Comparison of ENCODE assay signal across 20 cellular contexts in the genomic region with DNA sequence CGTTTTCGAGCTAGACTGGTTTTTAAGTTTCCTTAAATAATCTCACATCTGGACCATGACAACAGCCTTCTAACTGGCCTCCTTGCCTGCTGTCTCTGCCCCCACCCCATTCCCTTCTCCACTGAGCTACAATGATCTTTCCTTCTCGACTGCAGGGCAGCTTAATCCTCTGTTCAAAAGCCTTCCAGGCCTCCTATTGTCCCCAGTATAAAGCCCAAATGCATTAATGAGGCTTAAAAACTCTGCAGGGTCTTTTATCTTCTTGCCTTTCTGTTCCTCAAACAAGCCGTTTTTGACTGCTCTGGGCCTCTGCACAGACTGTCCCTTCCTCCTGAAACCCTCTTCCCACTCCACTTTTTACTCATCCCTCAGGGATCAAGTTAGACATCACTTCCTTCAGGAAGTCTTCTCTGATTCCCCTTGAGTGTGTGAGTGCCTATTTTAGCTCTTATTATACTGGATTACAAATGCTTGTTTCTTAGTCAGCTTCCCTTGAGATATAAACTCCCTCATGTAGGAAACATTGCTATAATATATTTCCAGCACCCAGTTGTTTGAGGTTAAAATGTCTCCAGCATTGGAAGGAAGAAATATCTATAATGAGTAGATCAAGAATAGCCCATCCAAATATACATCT. TPM values are rescaled to one million over a fixed set of nuclear protein-coding genes. Genes with fewer than 3 reads are reported as not detected.
A peak's percentile ranks its signal among the peaks of the same experiment; 100 is the strongest.
DNase-seq lines count a peak whose midpoint lies in the region; ATAC-seq, FAIRE-seq and TF ChIP-seq lines count a peak whose summit lies in the region.
"Had no signal": no experiment of that assay in that cellular context is flagged by ENCODE, and none has a peak within 500 bp of the region (broad histone marks: within the 10 kb centered on the region; RNA-seq: fewer than 3 reads in every experiment).

No MANE protein-coding gene starts in this region.

- no peaks in the 10 kb centered on the region for H3K36me3 Mint-ChIP-seq in HFFc6 (ENCODE audit: low read depth)
- H3K36me3 Mint-ChIP-seq: immature natural killer cell had no signal

- H3K27me3 ChIP-seq in osteoblast (ENCODE audit: insufficient read depth, low read length) (no peaks in the 10 kb centered on the region), HepG2 (ENCODE audit: control insufficient read depth in 1 of 2, insufficient read depth in 2 of 2, low read length in 2 of 2) (peaks cover 0 to 24% of the 10 kb centered on the region in 2 experiments; a peak in 3 of 5 replicates)
- H3K27me3 ChIP-seq: body of pancreas, tibial artery had no signal

- H3K4me3 ChIP-seq in fibroblast of mammary gland (ENCODE audit: control insufficient read depth, low read depth, low read length) (no peak overlapping the region), osteoblast (ENCODE audit: insufficient read depth, low read length) (no peak overlapping the region), HepG2 (replicated peaks in 1 of 3; ENCODE audit: insufficient read depth in 1 of 3, low read depth in 2 of 3, low read length in 3 of 3) (no peak overlapping the region)
- H3K4me3 ChIP-seq: body of pancreas, tibial artery had no signal

- no peaks in the 10 kb centered on the region for H4K20me1 ChIP-seq in osteoblast (ENCODE audit: insufficient read depth, low read length)
- H4K20me1 ChIP-seq in HepG2 (ENCODE audit: insufficient read depth, low read length): no peaks in the 10 kb centered on the region

- intact Hi-C loops in HepG2 (cut with micrococcal nuclease; ENCODE audit: unreplicated experiment): no loop called here

- TF ChIP-seq EP300 in HepG2 (IDR thresholded peaks at IDR 0.05; ENCODE audit: low read depth in 2 of 2, low read length in 2 of 2) (no peak), HepG2 (CRISPR knock-in tag; IDR thresholded peaks at IDR 0.05; ENCODE audit: borderline replicate concordance) (no peak)

- in situ Hi-C loops in HepG2 (cut with HindIII; ENCODE audit: extremely low pct_ligation_motif_present, low pct_unique_long_range_greater_than_20kb): no loop called here
- in situ Hi-C loops in ACHN (cut with HindIII; ENCODE audit: low pct_ligation_motif_present, low pct_unique_long_range_greater_than_20kb, low sequenced_read_pairs): no loop called here

- H3K36me3 ChIP-seq in osteoblast (ENCODE audit: insufficient read depth, low read length) (no peaks in the 10 kb centered on the region), HepG2 (replicated peaks in 1 of 2; ENCODE audit: control insufficient read depth in 1 of 2, insufficient read depth in 2 of 2, low read length in 2 of 2) (no peaks in the 10 kb centered on the region)
- H3K36me3 ChIP-seq: tibial artery had no signal

- no peak for FAIRE-seq in HepG2 (lab: Jason Lieb, UNC)
- FAIRE-seq: small intestine had no signal

- ATAC-seq in SK-N-SH treated with all-trans-retinoic acid at 6 μM for 48 hours: peak; percentile 8; the same call in 2 of the 3 replicates
- ATAC-seq in HepG2: no peak
- ATAC-seq: body of pancreas had no signal

- no peaks in the 10 kb centered on the region for H3K9me3 ChIP-seq in osteoblast (ENCODE audit: low read depth, low read length)
- no peaks in the 10 kb centered on the region for H3K9me3 ChIP-seq in HepG2 (ENCODE audit: low read length)
- H3K9me3 ChIP-seq: body of pancreas, tibial artery had no signal

- H3K27ac Mint-ChIP-seq in HFFc6: peak overlapping the region; percentile 84
- H3K27ac Mint-ChIP-seq: activated naive CD4-positive, alpha-beta T cell treated with anti-CD3 and anti-CD28 coated beads for 36 hours; CD4-positive, alpha-beta T cell; immature natural killer cell; T-helper 1 cell treated with Interleukin-12 subunit alpha and Interleukin-12 subunit beta and Interleukin-4 antibody, amounts not matched to agents 30 μg/mL and 1 μg/mL, for 36 hours had no signal

- BruUV-seq in HepG2 (replicated peaks; lab: Mats Ljungman, UMichigan): no TSS peak

- POLR2A ChIA-PET in HepG2 (lab: Yijun Ruan, JAX): no interaction called here

- WGBS in HepG2 (ENCODE audit: low lambda C conversion rate): 0% methylated on average over 4 of the region's 4 CpGs

- peaks cover 44% of the 10 kb centered on the region for H3K4me1 ChIP-seq in osteoblast (ENCODE audit: insufficient read depth, low read length)
- no peaks in the 10 kb centered on the region for H3K4me1 ChIP-seq in HepG2 (ENCODE audit: insufficient read depth, low read length)
- H3K4me1 ChIP-seq: tibial artery had no signal

- H2AFZ ChIP-seq in osteoblast (ENCODE audit: low read length) (no peak overlapping the region), HepG2 (ENCODE audit: low read length) (no peak overlapping the region)

- no peaks in the 10 kb centered on the region for H3K79me2 ChIP-seq in osteoblast (ENCODE audit: insufficient read depth, low read length)
- H3K79me2 ChIP-seq in HepG2 (ENCODE audit: insufficient read depth, low read length): no peaks in the 10 kb centered on the region

- peak overlapping the region; percentile 92 for H3K27ac ChIP-seq in osteoblast (ENCODE audit: low read depth, low read length)
- no peak overlapping the region for H3K27ac ChIP-seq in HepG2 (ENCODE audit: extremely low read length, insufficient read depth, low read length)
- H3K27ac ChIP-seq: body of pancreas, tibial artery had no signal

- no peak for TF ChIP-seq POLR2A in HepG2 (IDR thresholded peaks at IDR 0.05; ENCODE audit: insufficient read depth in 1 of 2, low read depth in 2 of 2, low read length in 2 of 2)

- CTCF ChIA-PET in HepG2 (lab: Yijun Ruan, JAX; ENCODE audit: low intra/inter-chr PET ratio, low total read pairs): no interaction called here

- no peak for DNase-seq in HFFc6
- peak; percentile 79 for DNase-seq in fibroblast of mammary gland (ENCODE audit: low read depth)
- peak; percentile 77 for DNase-seq in osteoblast (ENCODE audit: insufficient read length, low spot score, missing footprints)
- DNase-seq in middle frontal gyrus (ENCODE audit: extremely low spot score, low spot score): no peak
- no peak for DNase-seq in HepG2 (ENCODE audit: low spot score)
- no peak for DNase-seq in NCI-H146 treated with DMSO at 0.1 percent for 48 hours (lab: John Stamatoyannopoulos, UW; ENCODE audit: unreplicated experiment)
- DNase-seq in ACHN: no peak
- DNase-seq: activated CD4-positive, CD25-positive, alpha-beta regulatory T cell treated with anti-CD3 and anti-CD28 coated beads, Interleukin-2, amount 50 U/mL, for 72 hours; activated CD8-positive, alpha-beta memory T cell treated with anti-CD3 and anti-CD28 coated beads, Interleukin-2, amount 50 U/mL, for 48 hours; activated naive CD4-positive, alpha-beta T cell treated with anti-CD3 and anti-CD28 coated beads for 36 hours; body of pancreas; CD4-positive, alpha-beta T cell; DND-41; effector CD8-positive, alpha-beta T cell; immature natural killer cell; NCI-H2081; small intestine; tibial artery had no signal

- TF ChIP-seq RAD21 in HepG2 (CRISPR knock-in tag; IDR thresholded peaks at IDR 0.05): no peak

- H3K27me3 Mint-ChIP-seq in HFFc6 (ENCODE audit: insufficient read depth): no peaks in the 10 kb centered on the region

- H3K9me3 Mint-ChIP-seq in HFFc6: no peaks in the 10 kb centered on the region
- H3K9me3 Mint-ChIP-seq: activated naive CD4-positive, alpha-beta T cell treated with anti-CD3 and anti-CD28 coated beads for 36 hours; CD4-positive, alpha-beta T cell; T-helper 1 cell treated with Interleukin-12 subunit alpha and Interleukin-12 subunit beta and Interleukin-4 antibody, amounts not matched to agents 30 μg/mL and 1 μg/mL, for 36 hours had no signal

- H3K4me2 ChIP-seq in osteoblast (ENCODE audit: insufficient read depth, low read length) (peak overlapping the region; percentile 62), HepG2 (ENCODE audit: low read depth, low read length) (no peak overlapping the region)

- peaks cover 81% of the 10 kb centered on the region for H3K4me1 Mint-ChIP-seq in HFFc6 (ENCODE audit: low read depth)
- H3K4me1 Mint-ChIP-seq: immature natural killer cell had no signal

- H3K9ac ChIP-seq in HepG2 (ENCODE audit: insufficient read depth, low read depth, low read length): no peak overlapping the region

- TF ChIP-seq CTCF in HFFc6 (IDR thresholded peaks at IDR 0.05) (no peak), fibroblast of mammary gland (conservative IDR thresholded peaks at IDR 0.05; ENCODE audit: control insufficient read depth, insufficient read depth, low read depth, low read length) (no peak), osteoblast (IDR thresholded peaks at IDR 0.05; ENCODE audit: extremely low read depth, low read depth, low read length) (no peak), HepG2 (CRISPR knock-in tag; IDR thresholded peaks at IDR 0.05) (no peak)

- H3K4me3 Mint-ChIP-seq in HFFc6: peak overlapping the region; percentile 31
- H3K4me3 Mint-ChIP-seq: activated naive CD4-positive, alpha-beta T cell treated with anti-CD3 and anti-CD28 coated beads for 36 hours; CD4-positive, alpha-beta T cell; immature natural killer cell; T-helper 1 cell treated with Interleukin-12 subunit alpha and Interleukin-12 subunit beta and Interleukin-4 antibody, amounts not matched to agents 30 μg/mL and 1 μg/mL, for 36 hours had no signal

TF ChIP-seq in HepG2, 621 proteins besides CTCF, POLR2A, EP300 and RAD21 (continues in another document):
- no peak for TF ChIP-seq ZNF329 (CRISPR knock-in tag; IDR thresholded peaks at IDR 0.05; ENCODE audit: low read depth)

RNA-seq across cellular contexts. Expression of gene PAMR1, which starts 23.6 kb away (rescaled TPM):
- total RNA-seq in HFFc6 (2021; fragmentation: NEBNext Ultra II Directional; extraction: Animal tissue kit (Norgen Biotek cat#: 25700)): 100 to 1,000 TPM; 151 to 209 (median 191) TPM
- total RNA-seq in osteoblast (49.9 and 60.7 TPM in 2 replicates), HepG2 (2016; rRNA removed; fragmentation: Illumina TruSeq; extraction: Trizol) (not detected in 2 replicates)
- not detected in 2 replicates for total RNA-seq in HepG2 (2016; cell fraction: cytosol; rRNA removed; fragmentation: Illumina TruSeq; extraction: Trizol; ENCODE audit: low read depth)
- total RNA-seq in HepG2 (2016; cell fraction: insoluble cytoplasmic fraction; rRNA removed; fragmentation: Illumina TruSeq; extraction: Trizol): not detected in 2 replicates
- total RNA-seq in HepG2 (2016; cell fraction: membrane; rRNA removed; fragmentation: Illumina TruSeq; extraction: Trizol): not detected in 2 replicates
- total RNA-seq in HepG2 (2016; cell fraction: nucleus; rRNA removed; fragmentation: Illumina TruSeq; extraction: Trizol): not detected in 2 replicates
- not detected in 2 replicates for polyA plus RNA-seq in HepG2 (2011; rRNA removed)
- not detected in 2 replicates for polyA plus RNA-seq in HepG2 (2011; cell fraction: cytosol; rRNA removed)
- polyA plus RNA-seq in HepG2 (2011; cell fraction: nucleus; rRNA removed): not detected in 2 replicates
- polyA plus RNA-seq in HepG2 (2012): not detected in 2 replicates
- polyA plus RNA-seq in HepG2 (2016; cell fraction: cytosol; fragmentation: Illumina TruSeq; extraction: Trizol; ENCODE audit: low read depth): not detected in 2 replicates
- polyA plus RNA-seq in HepG2 (2016; cell fraction: insoluble cytoplasmic fraction; fragmentation: Illumina TruSeq; extraction: Trizol; ENCODE audit: low read depth): not detected in 2 replicates
- polyA plus RNA-seq in HepG2 (2016; cell fraction: membrane; fragmentation: Illumina TruSeq; extraction: Trizol; ENCODE audit: low read depth): not detected in 2 replicates
- polyA plus RNA-seq in HepG2 (2016; cell fraction: nucleus; fragmentation: Illumina TruSeq; extraction: Trizol; ENCODE audit: insufficient read depth, low read depth): not detected in 2 replicates
- not detected in 2 replicates for polyA minus RNA-seq in HepG2 (2011; rRNA and poly(A)+ RNA removed; ENCODE audit: low replicate concordance)
- not detected in 2 replicates for polyA minus RNA-seq in HepG2 (2011; cell fraction: cytosol; rRNA and poly(A)+ RNA removed)
- polyA minus RNA-seq in HepG2 (2011; cell fraction: nucleus; rRNA and poly(A)+ RNA removed): not detected in 2 replicates
- total RNA-seq: activated naive CD4-positive, alpha-beta T cell treated with anti-CD3 and anti-CD28 coated beads for 36 hours; CD4-positive, alpha-beta T cell had no signal
- polyA plus RNA-seq: immature natural killer cell had no signal

Comparison
In these comparisons a context has a peak if more than half of its experiments do, and no peak if none do; other contexts are left out.
1. DNase-seq: peak in fibroblast of mammary gland (single experiment) and osteoblast (single experiment); none in HFFc6 (single experiment), middle frontal gyrus (single experiment), HepG2 (single experiment), NCI-H146 treated with DMSO at 0.1 percent for 48 hours (single experiment) and ACHN (single experiment).
2. RNA of gene PAMR1, which starts 23.6 kb away (total RNA-seq): 151 to 209 TPM in HFFc6 and 49.9 to 60.7 TPM in osteoblast; not detected in HepG2; every median in the first group is over 10 times any median in the second.